Comparison of ENCODE assay signal across 20 cellular contexts in the genomic region with DNA sequence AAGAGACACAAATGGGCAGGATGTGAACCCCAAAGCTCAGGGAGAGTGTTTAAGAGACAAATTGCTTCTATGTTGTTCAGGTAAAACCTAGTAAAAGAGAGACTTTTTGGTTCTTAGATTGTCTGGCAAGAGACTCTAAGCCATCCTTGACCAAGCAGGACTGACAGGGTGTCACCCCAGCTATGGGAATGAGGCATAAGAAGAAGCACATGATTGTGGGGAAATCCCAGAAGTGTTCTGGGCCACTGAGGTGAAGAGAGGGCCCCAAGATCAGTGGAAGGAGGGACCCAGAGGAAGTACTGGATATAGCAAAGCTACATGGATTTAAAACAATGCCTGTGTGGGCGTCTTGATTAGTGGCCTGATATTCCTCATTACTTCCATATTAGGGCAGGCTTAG.
DNase-seq lines count a peak whose midpoint lies in the region; ATAC-seq and TF ChIP-seq lines count a peak whose summit lies in the region.
"Had no signal": no experiment of that assay in that cellular context is flagged by ENCODE, and none has a peak within 500 bp of the region (broad histone marks: within the 10 kb centered on the region; RNA-seq: fewer than 3 reads in every experiment).

No MANE protein-coding gene starts in this region.

- no peak overlapping the region for H3K4me3 ChIP-seq in Caco-2 (ENCODE audit: low read depth, low read length)
- H3K4me3 ChIP-seq in SJCRH30 = no peak overlapping the region
- H3K4me3 ChIP-seq: K562, sigmoid colon had no signal

- H3K9me3 Mint-ChIP-seq in Caco-2 (ENCODE audit: unreplicated experiment) (no peaks in the 10 kb centered on the region), memory B cell (no peaks in the 10 kb centered on the region)

- intact Hi-C loops in Caco-2 (cut with micrococcal nuclease; ENCODE audit: unreplicated experiment) = no loop called here

- no peak for ATAC-seq in memory B cell (ENCODE audit: low read depth)
- no peak for ATAC-seq in GM18870 (IDR thresholded peaks at IDR 0.05; ENCODE audit: unreplicated experiment)
- ATAC-seq: activated CD8-positive, alpha-beta memory T cell treated with anti-CD3 and anti-CD28 coated beads, Interleukin-2, amount 10 ng/mL, durations not matched to agents 7 days and 5 days; K562 had no signal

- in situ Hi-C loops in GM13976 (cut with MboI; ENCODE audit: low sequenced_read_pairs, unreplicated experiment) = no loop called here

- TF ChIP-seq CTCF in Caco-2 (IDR thresholded peaks at IDR 0.05; ENCODE audit: insufficient read depth in 1 of 2, low read depth in 1 of 2, low read length in 1 of 2, severe bottlenecking in 1 of 2, unreplicated experiment in 1 of 2) (no peak), GM13976 (IDR thresholded peaks at IDR 0.05; ENCODE audit: borderline replicate concordance, control extremely low read depth, extremely low read depth, insufficient read depth, missing control alignments) (no peak)

- H3K4me1 ChIP-seq in Caco-2 = peaks cover 40% of the 10 kb centered on the region
- peaks cover 53% of the 10 kb centered on the region for H3K4me1 ChIP-seq in SJCRH30

- TSS peak; percentile 9 for BruUV-seq in Caco-2 (replicated peaks; lab: Mats Ljungman, UMichigan)

- CTCF ChIA-PET in Caco-2 (lab: Charles Lee) = interaction anchor here (1.3 kb wide), 1 partner anchor 25 kb away, joined by 5 read pairs; no protein-coding TSS in a partner anchor

- H3K36me3 Mint-ChIP-seq in Caco-2 (ENCODE audit: insufficient read depth, unreplicated experiment) = peaks cover 75% of the 10 kb centered on the region
- H3K36me3 Mint-ChIP-seq in memory B cell = peaks cover 10% of the 10 kb centered on the region
- H3K36me3 Mint-ChIP-seq: activated CD8-positive, alpha-beta memory T cell treated with anti-CD3 and anti-CD28 coated beads, Interleukin-2, amount 10 ng/mL, durations not matched to agents 7 days and 5 days had no signal

- H3K9me3 ChIP-seq in Caco-2 = no peaks in the 10 kb centered on the region
- H3K9me3 ChIP-seq in SJCRH30 (replicated peaks) = no peaks in the 10 kb centered on the region
- H3K9me3 ChIP-seq: neutrophil, sigmoid colon had no signal

- H3K36me3 ChIP-seq in Caco-2 (ENCODE audit: control insufficient read depth, insufficient read depth, low read length) (no peaks in the 10 kb centered on the region), SJCRH30 (no peaks in the 10 kb centered on the region)
- H3K36me3 ChIP-seq: neutrophil, sigmoid colon had no signal

- H3K27ac ChIP-seq in SJCRH30 = peak overlapping the region; percentile 100
- H3K27ac ChIP-seq: neutrophil had no signal

- peaks cover 30% of the 10 kb centered on the region for H3K4me1 Mint-ChIP-seq in Caco-2 (ENCODE audit: low read depth, unreplicated experiment)
- peaks cover 18% of the 10 kb centered on the region for H3K4me1 Mint-ChIP-seq in memory B cell

- H3K4me3 Mint-ChIP-seq in Caco-2 (ENCODE audit: unreplicated experiment) (no peak overlapping the region), memory B cell (no peak overlapping the region)
- H3K4me3 Mint-ChIP-seq: activated CD8-positive, alpha-beta memory T cell treated with anti-CD3 and anti-CD28 coated beads, Interleukin-2, amount 10 ng/mL, durations not matched to agents 7 days and 5 days had no signal

- H3K27me3 Mint-ChIP-seq in Caco-2 (ENCODE audit: insufficient read depth, unreplicated experiment) = no peaks in the 10 kb centered on the region
- no peaks in the 10 kb centered on the region for H3K27me3 Mint-ChIP-seq in memory B cell

- DNase-seq in Caco-2 = no peak
- peak; percentile 49 for DNase-seq in GM13976 (ENCODE audit: low spot score)
- DNase-seq in SJCRH30 = no peak
- DNase-seq in memory B cell (ENCODE audit: low spot score in 2 of 2) = no peak
- no peak for DNase-seq in dedifferentiated amniotic fluid mesenchymal stem cell (ENCODE audit: extremely low spot score)
- no peak for DNase-seq in hepatic stellate cell (ENCODE audit: low spot score)
- no peak for DNase-seq in midbrain (lab: John Stamatoyannopoulos, UW)
- DNase-seq: activated CD4-positive, CD25-positive, alpha-beta regulatory T cell; activated CD8-positive, alpha-beta memory T cell treated with anti-CD3 and anti-CD28 coated beads, Interleukin-2, amount 10 ng/mL, durations not matched to agents 7 days and 5 days; activated effector memory CD4-positive, alpha-beta T cell treated with anti-CD3 and anti-CD28 coated beads, Interleukin-2, amount 50 U/mL, for 16 hours; mesendoderm; MV-4-11; NCI-H2081; SIG-M5; sigmoid colon; stimulated activated CD4-positive, alpha-beta T cell treated with anti-CD3 and anti-CD28 coated beads, Interleukin-1b, Interleukin-23, amount 100 ng/mL, for 48 hours; T-helper 2 cell had no signal

- H3K27ac Mint-ChIP-seq in Caco-2 (ENCODE audit: unreplicated experiment) = no peak overlapping the region
- peak overlapping the region; percentile 76 for H3K27ac Mint-ChIP-seq in memory B cell
- H3K27ac Mint-ChIP-seq: activated CD8-positive, alpha-beta memory T cell treated with anti-CD3 and anti-CD28 coated beads, Interleukin-2, amount 10 ng/mL, durations not matched to agents 7 days and 5 days had no signal

- POLR2A ChIA-PET in Caco-2 (lab: Charles Lee) = no interaction called here

- H3K27me3 ChIP-seq in Caco-2 (replicated peaks; ENCODE audit: control insufficient read depth, insufficient read depth, low read length) (no peaks in the 10 kb centered on the region), SJCRH30 (no peaks in the 10 kb centered on the region)
- H3K27me3 ChIP-seq: neutrophil, sigmoid colon had no signal
